8 cellular contexts compared by ENCODE assay signal in genomic region chrX:283115-283845, GRCh38. TPM values are rescaled to one million over a fixed set of nuclear protein-coding genes. Genes with fewer than 3 reads are reported as not detected.
DNase-seq lines count a peak whose midpoint lies in the region; ATAC-seq lines count a peak whose summit lies in the region.

No MANE protein-coding gene starts in this region.

- H3K9me3 Mint-ChIP-seq in activated CD4-positive, alpha-beta memory T cell treated with anti-CD3 and anti-CD28 coated beads for 36 hours = no peaks in the 10 kb centered on the region

- no peaks in the 10 kb centered on the region for H3K9me3 ChIP-seq in muscle layer of colon (ENCODE audit: low read length)

- peaks cover 9% of the 10 kb centered on the region for H3K36me3 ChIP-seq in muscle layer of colon (ENCODE audit: insufficient read depth, low read length)

- intact Hi-C loops in activated CD4-positive, alpha-beta memory T cell treated with anti-CD3 and anti-CD28 coated beads for 36 hours (cut with micrococcal nuclease) = loop anchor here (1.0 to 5.0 kb wide), 2 partner anchors 35 to 104 kb away; partner anchors contain the start of genes GTPBP6 and PPP2R3B

- H3K4me1 ChIP-seq in muscle layer of colon (ENCODE audit: insufficient read depth, low read length) = no peaks in the 10 kb centered on the region

- peak; percentile 100 for ATAC-seq in GM19351 (IDR thresholded peaks at IDR 0.05; ENCODE audit: unreplicated experiment)
- peak; percentile 98 for ATAC-seq in HG03521 (IDR thresholded peaks at IDR 0.05; ENCODE audit: unreplicated experiment)

- H3K27ac ChIP-seq in muscle layer of colon (ENCODE audit: low read depth, low read length) = no peak overlapping the region

- peak overlapping the region; percentile 87 for H3K27ac Mint-ChIP-seq in activated CD4-positive, alpha-beta memory T cell treated with anti-CD3 and anti-CD28 coated beads for 36 hours

- no peaks in the 10 kb centered on the region for H3K27me3 ChIP-seq in muscle layer of colon (ENCODE audit: control insufficient read depth in 1 of 2, insufficient read depth in 2 of 2, low read length in 2 of 2)

- DNase-seq in AG08396 (ENCODE audit: low spot score) (peak; percentile 95), epidermal melanocyte (ENCODE audit: insufficient read length, low spot score) (peak; percentile 99), SW 1271 (lab: John Stamatoyannopoulos, UW) (no peak)
- DNase-seq in activated CD4-positive, alpha-beta memory T cell treated with anti-CD3 and anti-CD28 coated beads for 36 hours = peak; percentile 95
- peak; percentile 82 for DNase-seq in stimulated activated CD8-positive, alpha-beta memory T cell treated with anti-CD3 and anti-CD28 coated beads, Interleukin-7, amount 100 ng/mL, for 24 hours (ENCODE audit: low read depth)

- H3K4me3 Mint-ChIP-seq in activated CD4-positive, alpha-beta memory T cell treated with anti-CD3 and anti-CD28 coated beads for 36 hours = peak overlapping the region; percentile 86

- POLR2A ChIA-PET in activated CD4-positive, alpha-beta memory T cell treated with anti-CD3 and anti-CD28 coated beads for 36 hours (lab: Charles Lee) = no interaction called here

- no peak overlapping the region for H3K9ac ChIP-seq in muscle layer of colon (ENCODE audit: low read length)

- H3K4me3 ChIP-seq in muscle layer of colon (ENCODE audit: low read depth in 1 of 2, low read length in 2 of 2) = peak overlapping the region; percentile 61 to 78

- CTCF ChIA-PET in activated CD4-positive, alpha-beta memory T cell treated with anti-CD3 and anti-CD28 coated beads for 36 hours (lab: Charles Lee) = no interaction called here

- no peaks in the 10 kb centered on the region for H3K27me3 Mint-ChIP-seq in activated CD4-positive, alpha-beta memory T cell treated with anti-CD3 and anti-CD28 coated beads for 36 hours

- peaks cover 21% of the 10 kb centered on the region for H3K36me3 Mint-ChIP-seq in activated CD4-positive, alpha-beta memory T cell treated with anti-CD3 and anti-CD28 coated beads for 36 hours

- peaks cover 22% of the 10 kb centered on the region for H3K4me1 Mint-ChIP-seq in activated CD4-positive, alpha-beta memory T cell treated with anti-CD3 and anti-CD28 coated beads for 36 hours (ENCODE audit: low read depth)

RNA-seq across cellular contexts. Expression of gene PLCXD1, which starts 2.1 kb away (rescaled TPM):
- 10 to 100 TPM; 42.2 to 46.5 TPM for total RNA-seq in activated CD4-positive, alpha-beta memory T cell treated with anti-CD3 and anti-CD28 coated beads for 36 hours

RNA-seq across cellular contexts. Expression of gene GTPBP6, which starts 35.3 kb away (rescaled TPM):
- total RNA-seq in activated CD4-positive, alpha-beta memory T cell treated with anti-CD3 and anti-CD28 coated beads for 36 hours = 10 to 100 TPM; 60.0 to 62.4 TPM

Comparison
In these comparisons a context has a peak if more than half of its experiments do, and no peak if none do; other contexts are left out.
1. DNase-seq: peak in AG08396 (single experiment), activated CD4-positive, alpha-beta memory T cell treated with anti-CD3 and anti-CD28 coated beads for 36 hours (single experiment), epidermal melanocyte (single experiment) and stimulated activated CD8-positive, alpha-beta memory T cell treated with anti-CD3 and anti-CD28 coated beads, Interleukin-7, amount 100 ng/mL, for 24 hours (single experiment); none in SW 1271 (0 of 2).